Comparison of ENCODE assay signal across 7 cellular contexts in genomic region chr3:184577546-184577945, GRCh38. TPM values are rescaled to one million over a fixed set of nuclear protein-coding genes. Genes with fewer than 3 reads are reported as not detected.
"Had no signal": no experiment of that assay in that cellular context is flagged by ENCODE, and none has a peak within 500 bp of the region (broad histone marks: within the 10 kb centered on the region; RNA-seq: fewer than 3 reads in every experiment).

No MANE protein-coding gene starts in this region.

- ATAC-seq: K562 had no signal

- H3K4me3 ChIP-seq: GM23248, K562 had no signal

- H3K9ac ChIP-seq: GM23248 had no signal

- H3K27ac ChIP-seq: GM23248 had no signal

- DNase-seq: GM23248, GOT3, H9, HCEC 1CT, IMR-90, KG1 had no signal

- H2AFZ ChIP-seq: GM23248 had no signal

RNA-seq across cellular contexts. Expression of gene EPHB3, which starts 16.0 kb away (rescaled TPM):
- total RNA-seq: K562 had no signal
- polyA plus RNA-seq: K562 had no signal
